ENCODE assay signal across 17 cellular contexts in genomic region chr9:106052735-106053134, GRCh38.
DNase-seq lines count a peak whose midpoint lies in the region; ATAC-seq, FAIRE-seq and TF ChIP-seq lines count a peak whose summit lies in the region.
"Had no signal": no experiment of that assay in that cellular context is flagged by ENCODE, and none has a peak within 500 bp of the region (broad histone marks: within the 10 kb centered on the region; RNA-seq: fewer than 3 reads in every experiment).

No MANE protein-coding gene starts in this region.

- H3K4me3 ChIP-seq in Loucy (ENCODE audit: low read length, poor library complexity, severe bottlenecking) (no peak overlapping the region), bronchial epithelial cell (ENCODE audit: low read depth, low read length) (no peak overlapping the region), mesendoderm (ENCODE audit: low read length) (no peak overlapping the region)
- H3K4me3 ChIP-seq: BLaER1 treated with 17β-estradiol and CSF1 and Interleukin-3, amounts not matched to agents 10 nM and 100 nM; GM12878 had no signal

- no peak for DNase-seq in bronchial epithelial cell (ENCODE audit: low read depth)
- peak; percentile 7 for DNase-seq in mesendoderm
- DNase-seq in retina: peak; percentile 22
- no peak for DNase-seq in GM19239 (ENCODE audit: insufficient read length, low spot score)
- DNase-seq in HT-29 (ENCODE audit: low spot score): no peak
- DNase-seq in NCI-H1048 (lab: John Stamatoyannopoulos, UW): no peak
- DNase-seq: 8988T; Calu3; CD8-positive, alpha-beta T cell; DND-41; EL; GOT3; H9 had no signal

- H3K79me1 ChIP-seq in mesendoderm (ENCODE audit: low read length): no peaks in the 10 kb centered on the region

- H2BK15ac ChIP-seq in mesendoderm (replicated peaks; ENCODE audit: low read depth): no peak overlapping the region

- no peak overlapping the region for H4K5ac ChIP-seq in mesendoderm (ENCODE audit: low read length)

- H3K4me2 ChIP-seq in Loucy (ENCODE audit: low read depth, low read length, poor library complexity, severe bottlenecking): no peak overlapping the region
- H3K4me2 ChIP-seq in mesendoderm (ENCODE audit: low read length): no peak overlapping the region
- H3K4me2 ChIP-seq: BLaER1 treated with 17β-estradiol and CSF1 and Interleukin-3, amounts not matched to agents 10 nM and 100 nM had no signal

- no peak overlapping the region for H2AK5ac ChIP-seq in mesendoderm (ENCODE audit: low read length)

- H3K23ac ChIP-seq in mesendoderm (ENCODE audit: low read length): no peak overlapping the region

- peak overlapping the region; percentile 54; the same call in 1 of the 2 replicates for H2AFZ ChIP-seq in Loucy (ENCODE audit: low read length)

- H3K27ac ChIP-seq in mesendoderm (ENCODE audit: low read depth, low read length): no peak overlapping the region
- H3K27ac ChIP-seq: BLaER1 treated with 17β-estradiol and CSF1 and Interleukin-3, amounts not matched to agents 10 nM and 100 nM had no signal

- H3K36me3 ChIP-seq in Loucy (ENCODE audit: insufficient read depth, low read length) (no peaks in the 10 kb centered on the region), bronchial epithelial cell (ENCODE audit: control insufficient read depth, insufficient read depth, low read length) (no peaks in the 10 kb centered on the region), mesendoderm (ENCODE audit: control insufficient read depth, insufficient read depth, low read length) (no peaks in the 10 kb centered on the region)
- H3K36me3 ChIP-seq: BLaER1 treated with 17β-estradiol and CSF1 and Interleukin-3, amounts not matched to agents 10 nM and 100 nM had no signal

- peak; percentile 7 for FAIRE-seq in bronchial epithelial cell (lab: Jason Lieb, UNC)
- no peak for FAIRE-seq in GM19239 (lab: Jason Lieb, UNC)
- FAIRE-seq: GM12878 had no signal

- no CpG with 5 or more reads among the region's 2 CpGs for WGBS in mesendoderm (ENCODE audit: extremely low coverage, insufficient coverage, low lambda C conversion rate)

- H3K18ac ChIP-seq in mesendoderm (ENCODE audit: low read length): no peak overlapping the region

- no peak overlapping the region for H2BK5ac ChIP-seq in mesendoderm (ENCODE audit: low read length)

- H3K27me3 ChIP-seq in Loucy (ENCODE audit: insufficient read depth, low read length, poor library complexity, severe bottlenecking) (no peaks in the 10 kb centered on the region), bronchial epithelial cell (ENCODE audit: control insufficient read depth, insufficient read depth, low read length) (peaks cover 3% of the 10 kb centered on the region), mesendoderm (ENCODE audit: insufficient read depth, low read length, poor library complexity) (no peaks in the 10 kb centered on the region)
- H3K27me3 ChIP-seq: BLaER1 treated with 17β-estradiol and CSF1 and Interleukin-3, amounts not matched to agents 10 nM and 100 nM had no signal

- H3K9me3 ChIP-seq in Loucy (ENCODE audit: insufficient read depth, low read depth, low read length): no peaks in the 10 kb centered on the region
- H3K9me3 ChIP-seq: BLaER1 treated with 17β-estradiol and CSF1 and Interleukin-3, amounts not matched to agents 10 nM and 100 nM had no signal

- no peak for ATAC-seq in HG02610 (IDR thresholded peaks at IDR 0.05; ENCODE audit: unreplicated experiment)
- ATAC-seq: CD8-positive, alpha-beta T cell; GM12878 had no signal

- H3K56ac ChIP-seq in mesendoderm (ENCODE audit: low read length): no peak overlapping the region

- H3K4ac ChIP-seq in mesendoderm (ENCODE audit: low read depth, low read length): no peak overlapping the region

- H4K20me1 ChIP-seq in Loucy (ENCODE audit: insufficient read depth, low read length, poor library complexity, severe bottlenecking): no peaks in the 10 kb centered on the region
- H4K20me1 ChIP-seq: BLaER1 treated with 17β-estradiol and CSF1 and Interleukin-3, amounts not matched to agents 10 nM and 100 nM had no signal

- H2BK120ac ChIP-seq in mesendoderm (ENCODE audit: low read depth, low read length): no peak overlapping the region

- no peak overlapping the region for H4K8ac ChIP-seq in mesendoderm (ENCODE audit: low read depth, low read length)

- no peaks in the 10 kb centered on the region for H3F3A ChIP-seq in Loucy (ENCODE audit: low read depth)

- no peaks in the 10 kb centered on the region for H3K9me2 ChIP-seq in Loucy (replicated peaks; ENCODE audit: low read depth, low read length)

- H3K79me2 ChIP-seq in Loucy (ENCODE audit: insufficient read depth, low read length) (no peaks in the 10 kb centered on the region), mesendoderm (ENCODE audit: control insufficient read depth, insufficient read depth, low read length) (no peaks in the 10 kb centered on the region)

- H3K4me1 ChIP-seq in Loucy (ENCODE audit: insufficient read depth, low read length, poor library complexity, severe bottlenecking): peaks cover 12% of the 10 kb centered on the region
- no peaks in the 10 kb centered on the region for H3K4me1 ChIP-seq in mesendoderm (ENCODE audit: control insufficient read depth, low read depth, low read length)
- H3K4me1 ChIP-seq: BLaER1 treated with 17β-estradiol and CSF1 and Interleukin-3, amounts not matched to agents 10 nM and 100 nM had no signal

- TF ChIP-seq CTCF in Loucy (conservative IDR thresholded peaks at IDR 0.05; ENCODE audit: low read length): no peak
- TF ChIP-seq CTCF in bronchial epithelial cell (IDR thresholded peaks at IDR 0.05; ENCODE audit: insufficient read depth, low read length, severe bottlenecking): no peak

- H3K9ac ChIP-seq in Loucy (ENCODE audit: low read depth, low read length, poor library complexity, severe bottlenecking) (no peak overlapping the region), mesendoderm (ENCODE audit: low read length) (no peak overlapping the region)
- H3K9ac ChIP-seq: BLaER1 treated with 17β-estradiol and CSF1 and Interleukin-3, amounts not matched to agents 10 nM and 100 nM had no signal

Comparison
In these comparisons a context has a peak if more than half of its experiments do, and no peak if none do; other contexts are left out.
1. DNase-seq: peak in mesendoderm (single experiment) and retina (single experiment); none in bronchial epithelial cell (single experiment), GM19239 (single experiment), HT-29 (single experiment) and NCI-H1048 (single experiment).